Comparison of ENCODE assay signal across 25 cellular contexts in the genomic region with DNA sequence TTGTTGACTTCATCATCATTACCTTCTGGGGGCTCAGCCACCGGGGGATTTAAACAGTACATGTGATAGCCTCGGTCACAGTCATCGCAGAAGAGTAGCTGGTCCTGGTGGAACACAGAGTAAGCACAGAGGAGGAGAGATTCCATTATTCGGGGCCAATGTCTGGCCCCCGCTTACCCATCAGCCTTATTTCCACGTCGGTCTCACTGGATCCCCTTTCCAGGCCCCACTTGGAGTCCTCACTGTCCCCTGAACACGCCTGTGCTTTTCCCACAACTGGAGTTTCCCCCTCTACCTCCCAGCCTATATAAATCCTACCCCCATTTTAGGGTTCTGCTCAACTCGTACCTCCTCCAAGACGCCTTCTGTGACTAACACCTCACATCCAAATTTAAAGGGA.
"Had no signal": no experiment of that assay in that cellular context is flagged by ENCODE, and none has a peak within 500 bp of the region (broad histone marks: within the 10 kb centered on the region; RNA-seq: fewer than 3 reads in every experiment).

No MANE protein-coding gene starts in this region.

- H3K27me3 Mint-ChIP-seq: activated B cell treated with CpG ODN at 0.5 μM for 24 hours; activated CD4-positive, alpha-beta memory T cell treated with anti-CD3 and anti-CD28 coated beads for 36 hours; activated naive CD8-positive, alpha-beta T cell treated with anti-CD3 and anti-CD28 coated beads for 36 hours; activated T-cell treated with anti-CD3 and anti-CD28 coated beads, Interleukin-2, amount 50 U/mL, for 24 hours; activated T-helper 17 cell treated with anti-CD3 and anti-CD28 coated beads, Interleukin-2, amount 50 U/mL, for 72 hours had no signal

- H3K9me3 Mint-ChIP-seq: activated B cell treated with CpG ODN at 0.5 μM for 24 hours; activated CD4-positive, alpha-beta memory T cell treated with anti-CD3 and anti-CD28 coated beads for 36 hours; activated naive CD8-positive, alpha-beta T cell treated with anti-CD3 and anti-CD28 coated beads for 36 hours; activated T-cell treated with anti-CD3 and anti-CD28 coated beads, Interleukin-2, amount 50 U/mL, for 24 hours; activated T-helper 17 cell treated with anti-CD3 and anti-CD28 coated beads, Interleukin-2, amount 50 U/mL, for 72 hours; T-cell had no signal

- DNase-seq: activated B cell treated with CpG ODN at 0.5 μM for 24 hours; activated CD4-positive, alpha-beta memory T cell treated with anti-CD3 and anti-CD28 coated beads for 36 hours; activated CD4-positive, alpha-beta T cell treated with anti-CD3 and anti-CD28 coated beads for 1 hour; activated CD4-positive, alpha-beta T cell treated with anti-CD3 and anti-CD28 coated beads, Interleukin-2, amount 10 ng/mL, durations not matched to agents 24 days and 14 days; activated gamma-delta T cell treated with Interleukin-2 at 50 U/mL for 16 hours; activated naive CD4-positive, alpha-beta T cell treated with anti-CD3 and anti-CD28 coated beads, Interleukin-2, amount 10 ng/mL, durations not matched to agents 7 days and 5 days; activated naive CD8-positive, alpha-beta T cell treated with anti-CD3 and anti-CD28 coated beads for 36 hours; activated T-cell treated with anti-CD3 and anti-CD28 coated beads, Interleukin-2, amount 50 U/mL, for 24 hours; brain microvascular endothelial cell; MG63; MV-4-11; NCI-H1092 treated with DMSO at 0.1 percent for 48 hours; NCI-H1436; NCI-H1694 treated with DMSO at 0.1 percent for 48 hours; NCI-H2081; NCI-H510A treated with DMSO at 0.1 percent for 48 hours; NCI-H69; OCI-M1; RPMI8226; T-cell; T-helper 2 cell had no signal

- H3K9me3 ChIP-seq: MG63 had no signal

- H3K27ac ChIP-seq: brain microvascular endothelial cell, cardiac muscle cell, KMS-11, SK-N-MC had no signal

- H3K4me3 Mint-ChIP-seq: activated B cell treated with CpG ODN at 0.5 μM for 24 hours; activated CD4-positive, alpha-beta memory T cell treated with anti-CD3 and anti-CD28 coated beads for 36 hours; activated CD4-positive, alpha-beta T cell treated with anti-CD3 and anti-CD28 coated beads, Interleukin-2, amount 10 ng/mL, durations not matched to agents 24 days and 14 days; activated naive CD4-positive, alpha-beta T cell treated with anti-CD3 and anti-CD28 coated beads, Interleukin-2, amount 10 ng/mL, durations not matched to agents 7 days and 5 days; activated naive CD8-positive, alpha-beta T cell treated with anti-CD3 and anti-CD28 coated beads for 36 hours; activated T-cell treated with anti-CD3 and anti-CD28 coated beads, Interleukin-2, amount 50 U/mL, for 24 hours; activated T-helper 17 cell treated with anti-CD3 and anti-CD28 coated beads, Interleukin-2, amount 50 U/mL, for 72 hours; T-cell had no signal

- H3K4me3 ChIP-seq: cardiac muscle cell, MG63, SK-N-MC had no signal

- H3K27me3 ChIP-seq: brain microvascular endothelial cell, cardiac muscle cell, MG63 had no signal

- H3K27ac Mint-ChIP-seq: activated B cell treated with CpG ODN at 0.5 μM for 24 hours; activated CD4-positive, alpha-beta memory T cell treated with anti-CD3 and anti-CD28 coated beads for 36 hours; activated CD4-positive, alpha-beta T cell treated with anti-CD3 and anti-CD28 coated beads, Interleukin-2, amount 10 ng/mL, durations not matched to agents 24 days and 14 days; activated naive CD4-positive, alpha-beta T cell treated with anti-CD3 and anti-CD28 coated beads, Interleukin-2, amount 10 ng/mL, durations not matched to agents 7 days and 5 days; activated naive CD8-positive, alpha-beta T cell treated with anti-CD3 and anti-CD28 coated beads for 36 hours; activated T-cell treated with anti-CD3 and anti-CD28 coated beads, Interleukin-2, amount 50 U/mL, for 24 hours; activated T-helper 17 cell treated with anti-CD3 and anti-CD28 coated beads, Interleukin-2, amount 50 U/mL, for 72 hours; T-cell had no signal

- H3K36me3 ChIP-seq: brain microvascular endothelial cell, cardiac muscle cell, MG63 had no signal

- H3K36me3 Mint-ChIP-seq: activated CD4-positive, alpha-beta memory T cell treated with anti-CD3 and anti-CD28 coated beads for 36 hours; activated naive CD4-positive, alpha-beta T cell treated with anti-CD3 and anti-CD28 coated beads, Interleukin-2, amount 10 ng/mL, durations not matched to agents 7 days and 5 days; activated naive CD8-positive, alpha-beta T cell treated with anti-CD3 and anti-CD28 coated beads for 36 hours; T-cell had no signal

- H3K4me1 Mint-ChIP-seq: activated CD4-positive, alpha-beta T cell treated with anti-CD3 and anti-CD28 coated beads, Interleukin-2, amount 10 ng/mL, durations not matched to agents 24 days and 14 days; activated naive CD8-positive, alpha-beta T cell treated with anti-CD3 and anti-CD28 coated beads for 36 hours; activated T-helper 17 cell treated with anti-CD3 and anti-CD28 coated beads, Interleukin-2, amount 50 U/mL, for 72 hours; T-cell had no signal
